In the genomic region with DNA sequence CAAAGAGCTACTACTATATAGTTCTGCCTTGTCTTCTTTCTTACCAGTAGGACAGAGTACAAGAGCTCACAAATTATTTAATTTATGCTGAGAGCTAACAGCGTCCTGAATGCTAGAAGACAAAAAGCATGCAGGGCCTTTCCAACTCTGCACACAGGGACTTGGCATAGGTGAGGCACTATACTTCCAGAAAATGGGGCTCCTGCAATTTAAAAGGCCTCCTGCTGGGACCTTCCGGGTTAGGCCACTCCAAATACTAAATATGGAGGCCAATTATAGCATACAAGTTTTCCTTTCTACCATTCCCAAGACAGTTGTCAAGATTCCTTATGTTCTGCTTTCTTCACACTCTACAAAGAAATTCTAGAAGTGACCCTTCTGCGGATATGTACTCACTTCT, we compare ENCODE assay signal across 1 cellular context.
TF ChIP-seq lines count a peak whose summit lies in the region.

No MANE protein-coding gene starts in this region.

TF ChIP-seq in liver, 16 proteins besides CTCF, POLR2A, EP300 and RAD21 (continued from another document):
- TF ChIP-seq, protein P1, sequence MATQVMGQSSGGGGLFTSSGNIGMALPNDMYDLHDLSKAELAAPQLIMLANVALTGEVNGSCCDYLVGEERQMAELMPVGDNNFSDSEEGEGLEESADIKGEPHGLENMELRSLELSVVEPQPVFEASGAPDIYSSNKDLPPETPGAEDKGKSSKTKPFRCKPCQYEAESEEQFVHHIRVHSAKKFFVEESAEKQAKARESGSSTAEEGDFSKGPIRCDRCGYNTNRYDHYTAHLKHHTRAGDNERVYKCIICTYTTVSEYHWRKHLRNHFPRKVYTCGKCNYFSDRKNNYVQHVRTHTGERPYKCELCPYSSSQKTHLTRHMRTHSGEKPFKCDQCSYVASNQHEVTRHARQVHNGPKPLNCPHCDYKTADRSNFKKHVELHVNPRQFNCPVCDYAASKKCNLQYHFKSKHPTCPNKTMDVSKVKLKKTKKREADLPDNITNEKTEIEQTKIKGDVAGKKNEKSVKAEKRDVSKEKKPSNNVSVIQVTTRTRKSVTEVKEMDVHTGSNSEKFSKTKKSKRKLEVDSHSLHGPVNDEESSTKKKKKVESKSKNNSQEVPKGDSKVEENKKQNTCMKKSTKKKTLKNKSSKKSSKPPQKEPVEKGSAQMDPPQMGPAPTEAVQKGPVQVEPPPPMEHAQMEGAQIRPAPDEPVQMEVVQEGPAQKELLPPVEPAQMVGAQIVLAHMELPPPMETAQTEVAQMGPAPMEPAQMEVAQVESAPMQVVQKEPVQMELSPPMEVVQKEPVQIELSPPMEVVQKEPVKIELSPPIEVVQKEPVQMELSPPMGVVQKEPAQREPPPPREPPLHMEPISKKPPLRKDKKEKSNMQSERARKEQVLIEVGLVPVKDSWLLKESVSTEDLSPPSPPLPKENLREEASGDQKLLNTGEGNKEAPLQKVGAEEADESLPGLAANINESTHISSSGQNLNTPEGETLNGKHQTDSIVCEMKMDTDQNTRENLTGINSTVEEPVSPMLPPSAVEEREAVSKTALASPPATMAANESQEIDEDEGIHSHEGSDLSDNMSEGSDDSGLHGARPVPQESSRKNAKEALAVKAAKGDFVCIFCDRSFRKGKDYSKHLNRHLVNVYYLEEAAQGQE (IDR thresholded peaks at IDR 0.05) = no peak
- no peak for TF ChIP-seq GABPA (IDR thresholded peaks at IDR 0.05 in 1 of 2, conservative IDR thresholded peaks at IDR 0.05 in 1 of 2)
- no peak for TF ChIP-seq FOXA1 (IDR thresholded peaks at IDR 0.05)
- TF ChIP-seq FOXA2 (IDR thresholded peaks at IDR 0.05) = no peak
- TF ChIP-seq RXRA (IDR thresholded peaks at IDR 0.05) = no peak
- TF ChIP-seq HNF4G (IDR thresholded peaks at IDR 0.05) = no peak
- TF ChIP-seq ZBTB33 (IDR thresholded peaks at IDR 0.05) = no peak
- TF ChIP-seq MAX (IDR thresholded peaks at IDR 0.05) = no peak
- TF ChIP-seq EGR1 (IDR thresholded peaks at IDR 0.05; ENCODE audit: low read depth in 2 of 2) = no peak
- TF ChIP-seq TAF1 (conservative IDR thresholded peaks at IDR 0.05) = no peak
- no peak for TF ChIP-seq NR2F2 (IDR thresholded peaks at IDR 0.05)
- TF ChIP-seq HNF4A (conservative IDR thresholded peaks at IDR 0.05) = no peak
- no peak for TF ChIP-seq YY1 (IDR thresholded peaks at IDR 0.05)
- TF ChIP-seq, protein P2, sequence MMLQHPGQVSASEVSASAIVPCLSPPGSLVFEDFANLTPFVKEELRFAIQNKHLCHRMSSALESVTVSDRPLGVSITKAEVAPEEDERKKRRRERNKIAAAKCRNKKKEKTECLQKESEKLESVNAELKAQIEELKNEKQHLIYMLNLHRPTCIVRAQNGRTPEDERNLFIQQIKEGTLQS (IDR thresholded peaks at IDR 0.05) = no peak
